5 cellular contexts compared by ENCODE assay signal in the genomic region with DNA sequence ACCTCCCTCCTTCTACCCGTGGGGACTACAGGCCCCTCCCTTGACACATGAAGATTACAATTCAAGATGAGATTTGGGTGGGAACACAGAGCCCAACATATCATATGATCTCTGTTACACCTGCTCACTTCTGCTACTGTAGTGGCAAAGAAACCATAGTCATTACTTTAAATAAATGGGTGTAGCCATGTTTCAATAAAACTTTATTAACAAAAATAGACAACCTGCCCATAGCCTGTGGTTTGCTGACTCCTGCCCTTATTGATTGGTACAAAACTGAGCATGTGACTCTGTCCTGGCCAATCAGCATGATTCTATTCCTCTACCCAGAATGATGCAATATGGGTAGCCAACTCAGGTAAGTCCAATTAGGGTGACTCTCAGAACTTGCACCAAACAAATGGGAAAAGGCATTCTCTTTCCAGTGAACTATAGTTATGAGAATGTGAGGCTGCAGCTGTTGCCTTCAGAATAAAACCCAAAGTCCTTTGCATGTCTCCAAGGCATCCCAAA.
"Had no signal": no experiment of that assay in that cellular context is flagged by ENCODE, and none has a peak within 500 bp of the region (broad histone marks: within the 10 kb centered on the region; RNA-seq: fewer than 3 reads in every experiment).

No MANE protein-coding gene starts in this region.

- H2AFZ ChIP-seq: GM23248 had no signal

- H3K4me3 ChIP-seq: GM23248 had no signal

- FAIRE-seq: H1, H54 had no signal

- H3K9ac ChIP-seq: GM23248 had no signal

- H3K27ac ChIP-seq: GM23248, HL-60 had no signal

- DNase-seq: KG1 had no signal
